Comparison of ENCODE assay signal across 13 cellular contexts in the genomic region with DNA sequence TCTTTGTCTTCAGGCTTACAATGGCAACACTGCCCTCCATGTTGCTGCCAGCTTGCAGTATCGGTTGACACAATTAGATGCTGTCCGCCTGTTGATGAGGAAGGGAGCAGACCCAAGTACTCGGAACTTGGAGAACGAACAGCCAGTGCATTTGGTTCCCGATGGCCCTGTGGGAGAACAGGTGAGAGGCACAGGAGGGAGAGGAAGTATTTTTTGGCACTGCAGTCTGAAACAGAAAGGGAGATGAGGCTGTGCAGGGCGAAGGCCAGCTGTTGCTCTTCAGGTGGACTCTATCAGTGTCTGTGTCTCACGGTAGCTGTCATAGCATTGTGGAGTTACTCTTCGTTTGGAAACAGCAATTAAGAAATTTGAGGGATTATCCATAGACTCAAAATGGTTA. TPM values are rescaled to one million over a fixed set of nuclear protein-coding genes. Genes with fewer than 3 reads are reported as not detected.
A peak's percentile ranks its signal among the peaks of the same experiment; 100 is the strongest.
DNase-seq lines count a peak whose midpoint lies in the region; ATAC-seq and TF ChIP-seq lines count a peak whose summit lies in the region.
"Had no signal": no experiment of that assay in that cellular context is flagged by ENCODE, and none has a peak within 500 bp of the region (broad histone marks: within the 10 kb centered on the region; RNA-seq: fewer than 3 reads in every experiment).

No MANE protein-coding gene starts in this region.

- CTCF ChIA-PET in activated naive CD4-positive, alpha-beta T cell treated with anti-CD3 and anti-CD28 coated beads, Interleukin-2, amount 10 ng/mL, durations not matched to agents 7 days and 5 days (lab: Charles Lee): interaction anchor here (0.9 to 1.0 kb wide), 2 partner anchors 44 to 368 kb away, joined by 3 read pairs; no protein-coding TSS in a partner anchor

- peaks cover 35 to 89% (median 55%) of the 10 kb centered on the region in 4 donors for H3K4me1 ChIP-seq in stomach
- H3K4me1 ChIP-seq: HAP-1 had no signal

- H3K36me3 Mint-ChIP-seq in activated naive CD4-positive, alpha-beta T cell treated with anti-CD3 and anti-CD28 coated beads, Interleukin-2, amount 10 ng/mL, durations not matched to agents 7 days and 5 days: peaks cover 96% of the 10 kb centered on the region
- H3K36me3 Mint-ChIP-seq in activated T-helper 1 cell treated with anti-CD3 and anti-CD28 coated beads, Interleukin-12 subunit alpha, Interleukin-12 subunit beta, Interleukin-2, Interleukin-4 antibody, amounts not matched to agents 30 ng/mL and 10 ng/mL and 1 ng/mL, durations not matched to agents 14 hours and 24 hours and 36 hours (ENCODE audit: low read depth): peaks cover 89% of the 10 kb centered on the region

- H3K27ac Mint-ChIP-seq in activated naive CD4-positive, alpha-beta T cell treated with anti-CD3 and anti-CD28 coated beads, Interleukin-2, amount 10 ng/mL, durations not matched to agents 7 days and 5 days: peak overlapping the region; percentile 51
- peak overlapping the region; percentile 37 for H3K27ac Mint-ChIP-seq in activated T-helper 1 cell treated with anti-CD3 and anti-CD28 coated beads, Interleukin-12 subunit alpha, Interleukin-12 subunit beta, Interleukin-2, Interleukin-4 antibody, amounts not matched to agents 30 ng/mL and 10 ng/mL and 1 ng/mL, durations not matched to agents 14 hours and 24 hours and 36 hours
- H3K27ac Mint-ChIP-seq: endodermal cell had no signal

- peaks cover 72% of the 10 kb centered on the region for H3K4me1 Mint-ChIP-seq in activated naive CD4-positive, alpha-beta T cell treated with anti-CD3 and anti-CD28 coated beads, Interleukin-2, amount 10 ng/mL, durations not matched to agents 7 days and 5 days
- peaks cover 88% of the 10 kb centered on the region for H3K4me1 Mint-ChIP-seq in activated T-helper 1 cell treated with anti-CD3 and anti-CD28 coated beads, Interleukin-12 subunit alpha, Interleukin-12 subunit beta, Interleukin-2, Interleukin-4 antibody, amounts not matched to agents 30 ng/mL and 10 ng/mL and 1 ng/mL, durations not matched to agents 14 hours and 24 hours and 36 hours (ENCODE audit: low read depth)
- H3K4me1 Mint-ChIP-seq: endodermal cell had no signal

- no peak for TF ChIP-seq POLR2A in stomach (IDR thresholded peaks at IDR 0.05)

- peak overlapping the region in 4 of 5 donors; percentile 18 to 96 (median 44) for H3K27ac ChIP-seq in stomach

- H3K9me3 Mint-ChIP-seq in activated naive CD4-positive, alpha-beta T cell treated with anti-CD3 and anti-CD28 coated beads, Interleukin-2, amount 10 ng/mL, durations not matched to agents 7 days and 5 days: no peaks in the 10 kb centered on the region
- no peaks in the 10 kb centered on the region for H3K9me3 Mint-ChIP-seq in activated T-helper 1 cell treated with anti-CD3 and anti-CD28 coated beads, Interleukin-12 subunit alpha, Interleukin-12 subunit beta, Interleukin-2, Interleukin-4 antibody, amounts not matched to agents 30 ng/mL and 10 ng/mL and 1 ng/mL, durations not matched to agents 14 hours and 24 hours and 36 hours
- H3K9me3 Mint-ChIP-seq: endodermal cell had no signal

- no peak for ATAC-seq in GM21367 (IDR thresholded peaks at IDR 0.05; ENCODE audit: unreplicated experiment)
- no peak for ATAC-seq in GM21447 (IDR thresholded peaks at IDR 0.05; ENCODE audit: unreplicated experiment)

- H3K4me3 ChIP-seq in stomach: peak overlapping the region in 2 of 4 donors; percentile 26 to 30
- H3K4me3 ChIP-seq: HAP-1 had no signal

- H3K4me3 Mint-ChIP-seq in activated naive CD4-positive, alpha-beta T cell treated with anti-CD3 and anti-CD28 coated beads, Interleukin-2, amount 10 ng/mL, durations not matched to agents 7 days and 5 days: no peak overlapping the region
- peak overlapping the region; percentile 61 for H3K4me3 Mint-ChIP-seq in activated T-helper 1 cell treated with anti-CD3 and anti-CD28 coated beads, Interleukin-12 subunit alpha, Interleukin-12 subunit beta, Interleukin-2, Interleukin-4 antibody, amounts not matched to agents 30 ng/mL and 10 ng/mL and 1 ng/mL, durations not matched to agents 14 hours and 24 hours and 36 hours
- H3K4me3 Mint-ChIP-seq: endodermal cell had no signal

- intact Hi-C loops in activated T-helper 1 cell treated with anti-CD3 and anti-CD28 coated beads, Interleukin-12 subunit alpha, Interleukin-12 subunit beta, Interleukin-2, Interleukin-4 antibody, amounts not matched to agents 30 ng/mL and 10 ng/mL and 1 ng/mL, durations not matched to agents 14 hours and 24 hours and 36 hours (cut with micrococcal nuclease): no loop called here
- intact Hi-C loops in stomach (cut with DNase I; ENCODE audit: low total_unique reads): no loop called here

- TF ChIP-seq EP300 in stomach (IDR thresholded peaks at IDR 0.05): no peak

- no peak for TF ChIP-seq CTCF in stomach (IDR thresholded peaks at IDR 0.05)

- H3K36me3 ChIP-seq in stomach: peaks cover 80 to 100% (median 100%) of the 10 kb centered on the region in 4 donors

- no peak for DNase-seq in activated naive CD4-positive, alpha-beta T cell treated with anti-CD3 and anti-CD28 coated beads, Interleukin-2, amount 10 ng/mL, durations not matched to agents 7 days and 5 days
- DNase-seq in activated naive CD4-positive, alpha-beta T cell (lab: John Stamatoyannopoulos, UW): no peak
- DNase-seq in activated T-helper 1 cell treated with anti-CD3 and anti-CD28 coated beads, Interleukin-12 subunit alpha, Interleukin-12 subunit beta, Interleukin-2, Interleukin-4 antibody, amounts not matched to agents 30 ng/mL and 10 ng/mL and 1 ng/mL, durations not matched to agents 14 hours and 24 hours and 36 hours (ENCODE audit: low spot score): no peak
- DNase-seq in kidney tubule cell (ENCODE audit: low spot score) (peak; percentile 52), stomach (no peak), SKM-1 (lab: John Stamatoyannopoulos, UW; ENCODE audit: unreplicated experiment) (no peak)
- DNase-seq: DMS79, endodermal cell, NCI-H1048, NCI-H226 had no signal

- no peaks in the 10 kb centered on the region for H3K27me3 Mint-ChIP-seq in activated naive CD4-positive, alpha-beta T cell treated with anti-CD3 and anti-CD28 coated beads, Interleukin-2, amount 10 ng/mL, durations not matched to agents 7 days and 5 days
- H3K27me3 Mint-ChIP-seq in activated T-helper 1 cell treated with anti-CD3 and anti-CD28 coated beads, Interleukin-12 subunit alpha, Interleukin-12 subunit beta, Interleukin-2, Interleukin-4 antibody, amounts not matched to agents 30 ng/mL and 10 ng/mL and 1 ng/mL, durations not matched to agents 14 hours and 24 hours and 36 hours (ENCODE audit: insufficient read depth): no peaks in the 10 kb centered on the region

- H3K9me3 ChIP-seq in stomach: no peaks in the 10 kb centered on the region
- H3K9me3 ChIP-seq: HAP-1 had no signal

- H3K27me3 ChIP-seq in stomach: no peaks in the 10 kb centered on the region

- 63 to 80% (median 67%) methylated on average over 8 of the region's 8 CpGs for WGBS in stomach, 5 donors

RNA-seq across cellular contexts. Expression of gene NFKBIZ, which starts 8.0 kb away (rescaled TPM):
- total RNA-seq in activated T-helper 1 cell treated with anti-CD3 and anti-CD28 coated beads, Interleukin-12 subunit alpha, Interleukin-12 subunit beta, Interleukin-2, Interleukin-4 antibody, amounts not matched to agents 30 ng/mL and 10 ng/mL and 1 ng/mL, durations not matched to agents 14 hours and 24 hours and 36 hours: 72.4 and 79.7 TPM in 2 replicates
- 100 to 1,000 TPM in 2 of 5 donors, 10 to 100 TPM in 3; 37.1 to 199 (median 84.0) TPM for total RNA-seq in stomach
- 10 to 100 TPM; 11.5 to 21.1 (median 14.4) TPM for polyA plus RNA-seq in stomach
